Comparison of ENCODE assay signal across 19 cellular contexts in genomic region chr4:37641352-37641751, GRCh38.
"Had no signal": no experiment of that assay in that cellular context is flagged by ENCODE, and none has a peak within 500 bp of the region (broad histone marks: within the 10 kb centered on the region; RNA-seq: fewer than 3 reads in every experiment).

No MANE protein-coding gene starts in this region.

- H2AFZ ChIP-seq: hepatocyte had no signal

- H3K4me1 ChIP-seq: psoas muscle, testis had no signal

- DNase-seq: cerebellar nuclear complex; dermis blood vessel endothelial cell; head of caudate nucleus; mucosa of descending colon; naive thymus-derived CD8-positive, alpha-beta T cell; psoas muscle; retina; spleen; stimulated activated CD4-positive, alpha-beta T cell treated with anti-CD3 and anti-CD28 coated beads, Interleukin-15, amount 100 ng/mL, for 24 hours; stimulated activated CD4-positive, alpha-beta T cell treated with anti-CD3 and anti-CD28 coated beads, Interleukin-1b, Interleukin-23, amount 100 ng/mL, for 48 hours; stimulated activated CD4-positive, alpha-beta T cell treated with anti-CD3 and anti-CD28 coated beads, Interleukin-4, amount 100 ng/mL, for 24 hours; testis; transverse colon had no signal

- H3K9me3 ChIP-seq: esophagus muscularis mucosa, mucosa of descending colon, neutrophil, psoas muscle, spleen, testis, transverse colon had no signal

- H3K27ac ChIP-seq: esophagus muscularis mucosa, hepatocyte, neutrophil, psoas muscle, testis, transverse colon had no signal

- H3K4me3 ChIP-seq: esophagus muscularis mucosa, hepatocyte, mucosa of descending colon, psoas muscle, spleen, testis, transverse colon had no signal

- ATAC-seq: mucosa of descending colon; naive thymus-derived CD8-positive, alpha-beta T cell; psoas muscle; stimulated activated memory B cell treated with anti-CD40 and anti-IgM and Interleukin-4, amounts not matched to agents 10 μg/mL and 1 μg/mL and 100 μg/mL, for 72 hours had no signal

- H3K79me2 ChIP-seq: hepatocyte had no signal

- H3K27me3 ChIP-seq: esophagus muscularis mucosa, hepatocyte, neutrophil, spleen, testis, transverse colon had no signal

- FAIRE-seq: colon, islet of Langerhans had no signal

- H3K4me2 ChIP-seq: hepatocyte had no signal
